In the genomic region with DNA sequence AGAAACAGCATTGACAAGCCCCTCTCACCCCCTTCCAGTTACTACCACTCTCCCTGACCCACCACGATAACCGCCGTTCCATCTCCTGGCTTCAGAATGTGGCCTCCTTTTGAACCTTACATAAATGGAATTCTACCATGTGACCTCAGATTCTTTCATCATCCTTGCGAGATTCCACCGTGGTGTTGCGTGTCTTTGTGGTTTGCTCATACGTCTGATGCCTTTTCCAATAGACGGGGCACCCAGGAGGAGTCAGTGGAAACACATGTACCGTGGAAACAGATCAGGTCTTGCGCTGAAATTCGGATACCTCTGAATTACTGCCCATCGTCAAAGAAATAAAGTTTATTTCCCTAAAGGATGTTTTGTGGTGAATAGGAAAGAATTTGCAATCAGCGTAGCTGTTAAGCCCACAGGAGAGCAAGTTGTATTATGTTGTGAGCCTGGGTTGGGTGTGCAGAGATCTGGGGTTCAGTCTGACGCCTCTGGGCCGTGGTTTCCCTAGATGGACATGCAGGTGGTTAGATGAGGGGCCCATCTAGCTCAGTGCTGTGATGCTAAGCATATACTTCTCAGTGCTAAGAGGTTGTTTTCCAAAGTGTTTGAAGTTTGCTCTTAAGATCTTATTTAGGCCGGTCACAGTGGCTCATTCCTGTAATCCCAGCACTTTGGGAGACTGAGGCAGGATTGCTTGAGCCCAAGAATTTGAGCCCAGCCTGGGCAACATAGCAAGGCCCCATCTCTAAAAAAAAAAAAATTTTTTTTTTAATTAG, we compare ENCODE assay signal across 1 cellular context.
TF ChIP-seq lines count a peak whose summit lies in the region.

No MANE protein-coding gene starts in this region.

TF ChIP-seq in HepG2, 621 proteins besides CTCF, POLR2A, EP300 and RAD21 (continued from another document):
- TF ChIP-seq, protein P1, sequence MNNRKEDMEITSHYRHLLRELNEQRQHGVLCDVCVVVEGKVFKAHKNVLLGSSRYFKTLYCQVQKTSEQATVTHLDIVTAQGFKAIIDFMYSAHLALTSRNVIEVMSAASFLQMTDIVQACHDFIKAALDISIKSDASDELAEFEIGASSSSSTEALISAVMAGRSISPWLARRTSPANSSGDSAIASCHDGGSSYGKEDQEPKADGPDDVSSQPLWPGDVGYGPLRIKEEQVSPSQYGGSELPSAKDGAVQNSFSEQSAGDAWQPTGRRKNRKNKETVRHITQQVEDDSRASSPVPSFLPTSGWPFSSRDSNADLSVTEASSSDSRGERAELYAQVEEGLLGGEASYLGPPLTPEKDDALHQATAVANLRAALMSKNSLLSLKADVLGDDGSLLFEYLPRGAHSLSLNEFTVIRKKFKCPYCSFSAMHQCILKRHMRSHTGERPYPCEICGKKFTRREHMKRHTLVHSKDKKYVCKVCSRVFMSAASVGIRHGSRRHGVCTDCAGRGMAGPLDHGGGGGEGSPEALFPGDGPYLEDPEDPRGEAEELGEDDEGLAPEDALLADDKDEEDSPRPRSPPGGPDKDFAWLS (CRISPR knock-in tag; IDR thresholded peaks at IDR 0.05; ENCODE audit: borderline replicate concordance) = no peak
- TF ChIP-seq, protein P2, sequence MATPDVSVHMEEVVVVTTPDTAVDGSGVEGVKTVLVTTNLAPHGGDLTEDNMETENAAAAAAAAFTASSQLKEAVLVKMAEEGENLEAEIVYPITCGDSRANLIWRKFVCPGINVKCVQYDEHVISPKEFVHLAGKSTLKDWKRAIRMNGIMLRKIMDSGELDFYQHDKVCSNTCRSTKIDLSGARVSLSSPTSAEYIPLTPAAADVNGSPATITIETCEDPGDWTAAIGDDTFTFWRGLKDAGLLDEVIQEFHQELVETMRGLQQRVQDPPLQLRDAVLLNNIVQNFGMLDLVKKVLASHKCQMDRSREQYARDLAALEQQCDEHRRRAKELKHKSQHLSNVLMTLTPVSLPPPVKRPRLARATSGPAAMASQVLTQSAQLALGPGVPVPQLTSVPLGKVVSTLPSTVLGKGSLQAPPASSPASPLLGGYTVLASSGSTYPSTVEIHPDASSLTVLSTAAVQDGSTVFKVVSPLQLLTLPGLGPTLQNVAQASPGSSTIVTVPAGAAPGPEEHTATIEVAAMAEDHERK (CRISPR knock-in tag; IDR thresholded peaks at IDR 0.05; ENCODE audit: low read depth) = no peak
- TF ChIP-seq, protein P3, sequence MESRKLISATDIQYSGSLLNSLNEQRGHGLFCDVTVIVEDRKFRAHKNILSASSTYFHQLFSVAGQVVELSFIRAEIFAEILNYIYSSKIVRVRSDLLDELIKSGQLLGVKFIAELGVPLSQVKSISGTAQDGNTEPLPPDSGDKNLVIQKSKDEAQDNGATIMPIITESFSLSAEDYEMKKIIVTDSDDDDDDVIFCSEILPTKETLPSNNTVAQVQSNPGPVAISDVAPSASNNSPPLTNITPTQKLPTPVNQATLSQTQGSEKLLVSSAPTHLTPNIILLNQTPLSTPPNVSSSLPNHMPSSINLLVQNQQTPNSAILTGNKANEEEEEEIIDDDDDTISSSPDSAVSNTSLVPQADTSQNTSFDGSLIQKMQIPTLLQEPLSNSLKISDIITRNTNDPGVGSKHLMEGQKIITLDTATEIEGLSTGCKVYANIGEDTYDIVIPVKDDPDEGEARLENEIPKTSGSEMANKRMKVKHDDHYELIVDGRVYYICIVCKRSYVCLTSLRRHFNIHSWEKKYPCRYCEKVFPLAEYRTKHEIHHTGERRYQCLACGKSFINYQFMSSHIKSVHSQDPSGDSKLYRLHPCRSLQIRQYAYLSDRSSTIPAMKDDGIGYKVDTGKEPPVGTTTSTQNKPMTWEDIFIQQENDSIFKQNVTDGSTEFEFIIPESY (CRISPR knock-in tag; IDR thresholded peaks at IDR 0.05) = peak; percentile 36; the same call in 1 of the 2 replicates
- TF ChIP-seq, protein P4, sequence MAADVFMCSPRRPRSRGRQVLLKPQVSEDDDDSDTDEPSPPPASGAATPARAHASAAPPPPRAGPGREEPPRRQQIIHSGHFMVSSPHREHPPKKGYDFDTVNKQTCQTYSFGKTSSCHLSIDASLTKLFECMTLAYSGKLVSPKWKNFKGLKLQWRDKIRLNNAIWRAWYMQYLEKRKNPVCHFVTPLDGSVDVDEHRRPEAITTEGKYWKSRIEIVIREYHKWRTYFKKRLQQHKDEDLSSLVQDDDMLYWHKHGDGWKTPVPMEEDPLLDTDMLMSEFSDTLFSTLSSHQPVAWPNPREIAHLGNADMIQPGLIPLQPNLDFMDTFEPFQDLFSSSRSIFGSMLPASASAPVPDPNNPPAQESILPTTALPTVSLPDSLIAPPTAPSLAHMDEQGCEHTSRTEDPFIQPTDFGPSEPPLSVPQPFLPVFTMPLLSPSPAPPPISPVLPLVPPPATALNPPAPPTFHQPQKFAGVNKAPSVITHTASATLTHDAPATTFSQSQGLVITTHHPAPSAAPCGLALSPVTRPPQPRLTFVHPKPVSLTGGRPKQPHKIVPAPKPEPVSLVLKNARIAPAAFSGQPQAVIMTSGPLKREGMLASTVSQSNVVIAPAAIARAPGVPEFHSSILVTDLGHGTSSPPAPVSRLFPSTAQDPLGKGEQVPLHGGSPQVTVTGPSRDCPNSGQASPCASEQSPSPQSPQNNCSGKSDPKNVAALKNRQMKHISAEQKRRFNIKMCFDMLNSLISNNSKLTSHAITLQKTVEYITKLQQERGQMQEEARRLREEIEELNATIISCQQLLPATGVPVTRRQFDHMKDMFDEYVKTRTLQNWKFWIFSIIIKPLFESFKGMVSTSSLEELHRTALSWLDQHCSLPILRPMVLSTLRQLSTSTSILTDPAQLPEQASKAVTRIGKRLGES (CRISPR knock-in tag; IDR thresholded peaks at IDR 0.05; ENCODE audit: borderline replicate concordance) = no peak
- TF ChIP-seq ZNF616 (CRISPR knock-in tag; IDR thresholded peaks at IDR 0.05; ENCODE audit: low read depth) (no peak), CEBPB (IDR thresholded peaks at IDR 0.05; ENCODE audit: borderline replicate concordance, low read depth, low read length) (peak; percentile 70; the same call in 1 of the 2 replicates), ZNF441 (CRISPR knock-in tag; IDR thresholded peaks at IDR 0.05; ENCODE audit: borderline replicate concordance) (no peak)
